In genomic region chr4:103497692-103498091, GRCh38 we compare ENCODE assay signal across 12 cellular contexts.
DNase-seq lines count a peak whose midpoint lies in the region; ATAC-seq and TF ChIP-seq lines count a peak whose summit lies in the region.
"Had no signal": no experiment of that assay in that cellular context is flagged by ENCODE, and none has a peak within 500 bp of the region (broad histone marks: within the 10 kb centered on the region; RNA-seq: fewer than 3 reads in every experiment).

No MANE protein-coding gene starts in this region.

- H3K4me2 ChIP-seq in HCT116 (ENCODE audit: low read length): peak overlapping the region; percentile 68

- DNase-seq in HCT116 (ENCODE audit: low read depth, low spot score) (no peak), fibroblast of peridontal ligament (ENCODE audit: extremely low read depth) (peak; percentile 8), NCI-H187 treated with DMSO at 0.1 percent for 48 hours (lab: John Stamatoyannopoulos, UW) (no peak), HuH-7.5 (ENCODE audit: low spot score) (no peak), NCI-H2107 treated with DMSO at 0.1 percent for 48 hours (lab: John Stamatoyannopoulos, UW; ENCODE audit: unreplicated experiment) (no peak), SW480 (ENCODE audit: low spot score) (no peak)
- DNase-seq: activated B cell treated with CpG ODN at 0.5 μM for 24 hours; activated effector memory CD4-positive, alpha-beta T cell treated with anti-CD3 and anti-CD28 coated beads, Interleukin-2, amount 50 U/mL, for 16 hours; left cardiac atrium; NCI-H2107 had no signal

- no peak for TF ChIP-seq RAD21 in HCT116 (IDR thresholded peaks at IDR 0.05; ENCODE audit: low read depth)

- POLR2A ChIA-PET in HCT116 (lab: Charles Lee): no interaction called here

- peaks cover 10 to 49% of the 10 kb centered on the region in 2 experiments for H3K4me1 ChIP-seq in HCT116 (ENCODE audit: control insufficient read depth in 1 of 2, insufficient read depth in 2 of 2, low read length in 2 of 2)

- no peaks in the 10 kb centered on the region for H3K79me2 ChIP-seq in HCT116 (ENCODE audit: insufficient read depth, low read length)

- no peak overlapping the region for H3K27ac ChIP-seq in HCT116 (ENCODE audit: low read depth, low read length)

- ATAC-seq in GM19035 (IDR thresholded peaks at IDR 0.05; ENCODE audit: unreplicated experiment) (peak; percentile 14), HCT116 (peak; percentile 9; the same call in 1 of the 2 replicates), HG03175 (IDR thresholded peaks at IDR 0.05; ENCODE audit: unreplicated experiment) (peak; percentile 32)
- ATAC-seq: left cardiac atrium had no signal

- no peaks in the 10 kb centered on the region for H4K20me1 ChIP-seq in HCT116 (ENCODE audit: insufficient read depth)

- CTCF ChIA-PET in HCT116 (lab: Charles Lee): no interaction called here

- intact Hi-C loops in HCT116 (cut with micrococcal nuclease): no loop called here

- H3K9ac ChIP-seq in HCT116 (ENCODE audit: low read length): no peak overlapping the region

- no TSS peak for BruUV-seq in HCT116 (replicated peaks; lab: Mats Ljungman, UMichigan)

- H3K9me3 ChIP-seq in HCT116 (ENCODE audit: control insufficient read depth in 1 of 2, insufficient read depth in 1 of 2, low read depth in 1 of 2, low read length in 2 of 2): no peaks in the 10 kb centered on the region

- RAD21 ChIA-PET in HCT116 (lab: Charles Lee; ENCODE audit: low non-redundant PET in 1 of 2, low total read pairs in 2 of 2, uncharacterized antibody in 2 of 2, unreplicated experiment in 2 of 2): no interaction called here

- TF ChIP-seq POLR2A in HCT116 (IDR thresholded peaks at IDR 0.05; ENCODE audit: borderline replicate concordance, extremely low read depth, insufficient read depth, insufficient read length): no peak

- H3K4me3 ChIP-seq in HCT116 (replicated peaks in 1 of 2; ENCODE audit: low read depth in 1 of 2, low read length in 2 of 2): peak overlapping the region in 1 of 2 experiments; percentile 4; a peak in 1 of 4 replicates

- H3K9me2 ChIP-seq in HCT116 (ENCODE audit: insufficient read depth): no peaks in the 10 kb centered on the region

- no peak for TF ChIP-seq CTCF in HCT116 (IDR thresholded peaks at IDR 0.05 in 2 of 3, conservative IDR thresholded peaks at IDR 0.05 in 1 of 3; ENCODE audit: borderline replicate concordance in 1 of 3, insufficient read depth in 1 of 3, low read depth in 2 of 3, low read length in 2 of 3)

- H2AFZ ChIP-seq in HCT116 (ENCODE audit: low read depth, low read length, poor library complexity, severe bottlenecking): peak overlapping the region; percentile 7

- H3K36me3 ChIP-seq in HCT116 (ENCODE audit: control insufficient read depth in 1 of 2, insufficient read depth in 2 of 2, low read length in 2 of 2): no peaks in the 10 kb centered on the region

- no peaks in the 10 kb centered on the region for H3K27me3 ChIP-seq in HCT116 (ENCODE audit: insufficient read depth, low read length)

TF ChIP-seq in HCT116, 20 proteins besides CTCF, POLR2A, EP300 and RAD21:
- TF ChIP-seq SP1 (IDR thresholded peaks at IDR 0.05; ENCODE audit: low read depth): no peak
- TF ChIP-seq SIN3A (IDR thresholded peaks at IDR 0.05; ENCODE audit: low read depth): no peak
- TF ChIP-seq TCF7L2 (IDR thresholded peaks at IDR 0.05; ENCODE audit: borderline replicate concordance, extremely low read depth, insufficient read depth, insufficient read length): no peak
- TF ChIP-seq ZFX (IDR thresholded peaks at IDR 0.05): no peak
- TF ChIP-seq FOSL1 (IDR thresholded peaks at IDR 0.05; ENCODE audit: low read depth): no peak
- TF ChIP-seq ELF1 (IDR thresholded peaks at IDR 0.05; ENCODE audit: borderline replicate concordance, low read depth): no peak
- TF ChIP-seq EGR1 (IDR thresholded peaks at IDR 0.05; ENCODE audit: low read depth): no peak
- TF ChIP-seq REST (IDR thresholded peaks at IDR 0.05; ENCODE audit: low read depth): no peak
- no peak for TF ChIP-seq MAX (IDR thresholded peaks at IDR 0.05)
TF ChIP-seq in HCT116: peak in this region for 0.
